ENCODE assay signal across 16 cellular contexts in genomic region chr1:39685071-39685470, GRCh38. TPM values are rescaled to one million over a fixed set of nuclear protein-coding genes. Genes with fewer than 3 reads are reported as not detected.
"Had no signal": no experiment of that assay in that cellular context is flagged by ENCODE, and none has a peak within 500 bp of the region (broad histone marks: within the 10 kb centered on the region; RNA-seq: fewer than 3 reads in every experiment).

No MANE protein-coding gene starts in this region.

- DNase-seq: activated CD4-positive, alpha-beta T cell treated with anti-CD3 and anti-CD28 coated beads, Interleukin-2, amount 10 ng/mL, durations not matched to agents 7 days and 5 days; activated CD8-positive, alpha-beta memory T cell treated with anti-CD3 and anti-CD28 coated beads, Interleukin-2, amount 50 U/mL, for 48 hours; activated naive CD4-positive, alpha-beta T cell; heart right ventricle; right lobe of liver had no signal

- H3K9me3 Mint-ChIP-seq: activated CD4-positive, alpha-beta T cell treated with anti-CD3 and anti-CD28 coated beads, Interleukin-2, amount 10 ng/mL, durations not matched to agents 7 days and 5 days; activated T-helper 1 cell treated with anti-CD3 and anti-CD28 coated beads, Interleukin-12 subunit alpha, Interleukin-12 subunit beta, Interleukin-2, Interleukin-4 antibody, amounts not matched to agents 30 ng/mL and 10 ng/mL and 1 ng/mL, durations not matched to agents 14 hours and 24 hours and 36 hours had no signal

- H3K4me2 ChIP-seq: neural progenitor cell had no signal

- H3K27ac ChIP-seq: breast epithelium, gastroesophageal sphincter, heart right ventricle, neural progenitor cell, right lobe of liver, thoracic aorta had no signal

- ATAC-seq: gastroesophageal sphincter, heart right ventricle, right lobe of liver had no signal

- H2AFZ ChIP-seq: neural progenitor cell had no signal

- H3K9me3 ChIP-seq: breast epithelium, gastroesophageal sphincter, heart right ventricle, right lobe of liver, thoracic aorta had no signal

- H3K4me1 ChIP-seq: breast epithelium, neural progenitor cell, right lobe of liver had no signal

- H3K36me3 ChIP-seq: breast epithelium, gastroesophageal sphincter, heart right ventricle, neural progenitor cell, right lobe of liver, thoracic aorta had no signal

- H3K4me3 Mint-ChIP-seq: activated CD4-positive, alpha-beta T cell treated with anti-CD3 and anti-CD28 coated beads, Interleukin-2, amount 10 ng/mL, durations not matched to agents 7 days and 5 days; neural progenitor cell had no signal

- H3K4me3 ChIP-seq: breast epithelium, gastroesophageal sphincter, heart right ventricle, neural progenitor cell, right lobe of liver, thoracic aorta had no signal

- H3K27ac Mint-ChIP-seq: activated CD4-positive, alpha-beta T cell treated with anti-CD3 and anti-CD28 coated beads, Interleukin-2, amount 10 ng/mL, durations not matched to agents 7 days and 5 days; neural progenitor cell had no signal

RNA-seq across cellular contexts. Expression of gene HPCAL4, which starts 6.2 kb away (rescaled TPM):
- total RNA-seq: aorta, breast epithelium, lower leg skin, osteocyte, pulmonary artery endothelial cell, right lobe of liver, ureter had no signal
- polyA plus RNA-seq: aorta had no signal

RNA-seq across cellular contexts. Expression of gene NT5C1A, which starts 13.2 kb away (rescaled TPM):
- total RNA-seq: activated CD4-positive, alpha-beta T cell treated with anti-CD3 and anti-CD28 coated beads, Interleukin-2, amount 10 ng/mL, durations not matched to agents 7 days and 5 days; lower leg skin; osteocyte; pulmonary artery endothelial cell; right lobe of liver; T-helper 2 cell treated with Interferon-gamma antibody and Interleukin-4, amounts not matched to agents 100 ng/mL and 5 ng/mL, for 36 hours; ureter had no signal

RNA-seq across cellular contexts. Expression of gene HEYL, which starts 45.6 kb away (rescaled TPM):
- total RNA-seq: activated CD4-positive, alpha-beta T cell treated with anti-CD3 and anti-CD28 coated beads, Interleukin-2, amount 10 ng/mL, durations not matched to agents 7 days and 5 days; pulmonary artery endothelial cell had no signal
